6 cellular contexts compared by ENCODE assay signal in the genomic region with DNA sequence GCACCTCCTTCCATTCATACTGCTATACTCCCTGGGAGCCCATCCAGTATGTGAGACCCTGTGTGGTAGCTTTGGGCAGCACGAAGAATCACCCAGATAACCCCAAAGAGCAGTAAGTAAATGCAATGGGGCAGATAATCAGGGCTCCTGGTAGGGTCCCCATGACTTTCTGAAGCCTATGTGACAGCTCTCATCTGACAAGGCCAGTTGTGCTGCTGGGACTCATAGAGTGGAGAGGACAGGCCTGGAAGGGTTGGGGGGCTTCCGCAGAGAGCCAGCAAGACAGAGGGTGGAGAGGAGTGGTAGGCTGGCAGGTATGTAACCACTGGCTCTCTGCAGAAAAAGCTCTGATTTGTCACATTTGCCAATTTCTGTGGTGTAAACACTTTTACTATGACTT. TPM values are rescaled to one million over a fixed set of nuclear protein-coding genes. Genes with fewer than 3 reads are reported as not detected.
"Had no signal": no experiment of that assay in that cellular context is flagged by ENCODE, and none has a peak within 500 bp of the region (broad histone marks: within the 10 kb centered on the region; RNA-seq: fewer than 3 reads in every experiment).

No MANE protein-coding gene starts in this region.

- H2AFZ ChIP-seq: GM23338 had no signal

- ATAC-seq: GM23338, K562 had no signal

- DNase-seq: H9, HCEC 1CT, IMR-90 had no signal

- H3K4me2 ChIP-seq: GM23338 had no signal

- H3K27ac Mint-ChIP-seq: GM23338, H9 had no signal

- H3K9me3 Mint-ChIP-seq: GM23338, H9 had no signal

- H3K4me3 Mint-ChIP-seq: GM23338, H9 had no signal

- H3K4me3 ChIP-seq: GM23338, K562 had no signal

RNA-seq across cellular contexts. Expression of a gene that starts 3.2 kb away (rescaled TPM):
- total RNA-seq: H1, IMR-90, K562 had no signal
